ENCODE assay signal across 15 cellular contexts in the genomic region with DNA sequence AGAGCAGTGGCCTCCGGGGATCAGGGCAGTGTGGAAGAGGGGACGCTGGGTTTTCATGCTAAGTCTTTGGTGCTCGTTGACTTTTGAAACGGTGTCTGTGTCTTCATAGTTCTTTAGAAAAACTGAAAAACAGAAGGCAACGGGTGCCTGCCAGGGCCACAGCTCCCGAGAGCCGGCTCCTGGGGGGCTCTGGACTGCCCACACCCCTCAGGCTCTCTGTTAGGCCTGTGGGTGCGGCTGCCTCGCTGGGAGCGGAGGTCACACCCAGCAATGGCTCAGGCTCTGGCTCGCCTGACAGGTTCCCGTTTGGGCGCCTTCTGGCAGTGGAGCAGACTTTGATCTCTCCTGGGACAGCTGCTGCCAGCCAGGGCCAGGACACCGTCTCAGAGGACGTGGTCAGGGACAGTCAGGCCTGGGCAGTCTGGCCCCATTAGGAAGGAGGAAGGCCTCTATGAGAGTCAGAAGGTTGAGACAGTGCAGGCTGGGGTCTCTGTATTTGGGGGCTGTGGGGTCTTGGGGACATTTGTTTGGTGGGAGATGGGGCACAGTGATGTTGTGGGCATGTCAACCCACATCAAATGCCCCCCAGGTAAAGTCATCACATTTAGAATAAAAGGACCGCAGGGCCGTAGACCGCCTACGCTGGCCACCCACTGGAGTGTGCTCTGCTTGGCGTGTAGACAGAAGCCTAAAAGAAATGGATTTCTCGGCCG. TPM values are rescaled to one million over a fixed set of nuclear protein-coding genes. Genes with fewer than 3 reads are reported as not detected.
DNase-seq lines count a peak whose midpoint lies in the region; ATAC-seq and TF ChIP-seq lines count a peak whose summit lies in the region.
"Had no signal": no experiment of that assay in that cellular context is flagged by ENCODE, and none has a peak within 500 bp of the region (broad histone marks: within the 10 kb centered on the region; RNA-seq: fewer than 3 reads in every experiment).

No MANE protein-coding gene starts in this region.

- no peak overlapping the region for H2BK12ac ChIP-seq in neuronal stem cell (ENCODE audit: low read length)

- H2BK15ac ChIP-seq in neuronal stem cell (ENCODE audit: low read length): no peak overlapping the region

- H3K4me1 ChIP-seq in neuronal stem cell (ENCODE audit: control insufficient read depth in 2 of 2, insufficient read depth in 1 of 2, low read depth in 1 of 2, low read length in 2 of 2): peaks cover 11 to 31% of the 10 kb centered on the region in 2 donors

- no peak overlapping the region for H3K4me3 ChIP-seq in neuronal stem cell (ENCODE audit: low read length in 2 of 2)
- H3K4me3 ChIP-seq: left lung, tibial artery had no signal

- H3K9ac ChIP-seq in neuronal stem cell (ENCODE audit: low read depth, low read length, poor library complexity): no peak overlapping the region

- intact Hi-C loops in left ventricle myocardium superior (cut with micrococcal nuclease): no loop called here
- intact Hi-C loops in head of caudate nucleus (cut with DNase I): no loop called here

- H4K8ac ChIP-seq in neuronal stem cell (ENCODE audit: low read depth, low read length): no peak overlapping the region

- no peak overlapping the region for H2BK120ac ChIP-seq in neuronal stem cell (ENCODE audit: low read depth, low read length)

- no peak overlapping the region for H3K4me2 ChIP-seq in neuronal stem cell (ENCODE audit: insufficient read depth, low read length, poor library complexity, severe bottlenecking)

- H3K9me3 ChIP-seq in neuronal stem cell (replicated peaks in 1 of 2; ENCODE audit: control insufficient read depth in 2 of 2, insufficient read depth in 1 of 2, low read depth in 1 of 2, low read length in 2 of 2): no peaks in the 10 kb centered on the region
- H3K9me3 ChIP-seq: left lung, tibial artery had no signal

- peak overlapping the region; percentile 85 for H3K23ac ChIP-seq in neuronal stem cell (ENCODE audit: low read depth, low read length, poor library complexity)

- no CpG with 5 or more reads among the region's 22 CpGs for WGBS in neuronal stem cell (ENCODE audit: extremely low coverage in 2 of 2, insufficient read length in 2 of 2, insufficient replicate concordance in 1 of 2), 2 donors

- peaks cover 3% of the 10 kb centered on the region for H3K79me1 ChIP-seq in neuronal stem cell (ENCODE audit: low read depth, low read length)

- TF ChIP-seq CTCF in C4-2B (conservative IDR thresholded peaks at IDR 0.05) (no peak), VCaP (conservative IDR thresholded peaks at IDR 0.05) (no peak)

- H3K36me3 ChIP-seq in neuronal stem cell (replicated peaks in 1 of 2; ENCODE audit: control insufficient read depth in 2 of 2, insufficient read depth in 2 of 2, low read length in 2 of 2): no peaks in the 10 kb centered on the region
- H3K36me3 ChIP-seq: left lung, tibial artery had no signal

- H3K27me3 ChIP-seq in neuronal stem cell (ENCODE audit: control insufficient read depth in 3 of 3, insufficient read depth in 3 of 3, low read depth in 1 of 3, low read length in 3 of 3): peaks cover 0 to 5% (median 0%) of the 10 kb centered on the region in 3 experiments

- H3K27ac ChIP-seq in C4-2B (peak overlapping the region; percentile 25), VCaP (peak overlapping the region; percentile 67), neuronal stem cell (replicated peaks; ENCODE audit: low read length) (no peak overlapping the region)
- H3K27ac ChIP-seq: left lung, tibial artery had no signal

- no peak overlapping the region for H3K4ac ChIP-seq in neuronal stem cell (ENCODE audit: low read length)

- peak overlapping the region; percentile 80 for H2AK5ac ChIP-seq in neuronal stem cell (ENCODE audit: low read depth, low read length)

- peak overlapping the region; percentile 84 for H3K14ac ChIP-seq in neuronal stem cell (ENCODE audit: low read length)

- H2BK5ac ChIP-seq in neuronal stem cell (ENCODE audit: low read length): no peak overlapping the region

- H4K91ac ChIP-seq in neuronal stem cell (ENCODE audit: low read depth, low read length, poor library complexity): no peak overlapping the region

- DNase-seq in left ventricle myocardium superior (peak; percentile 42), neuronal stem cell (ENCODE audit: low spot score) (no peak), head of caudate nucleus (no peak), activated gamma-delta T cell (lab: John Stamatoyannopoulos, UW) (no peak), DMS79 treated with DMSO at 0.1 percent for 48 hours (lab: John Stamatoyannopoulos, UW) (no peak)
- DNase-seq in stimulated activated naive CD4-positive, alpha-beta T cell (lab: John Stamatoyannopoulos, UW): no peak
- DNase-seq: activated CD4-positive, CD25-positive, alpha-beta regulatory T cell treated with anti-CD3 and anti-CD28 coated beads, Interleukin-2, amount 50 U/mL, for 72 hours; central memory CD4-positive, alpha-beta T cell; MM.1S; NCI-H345; SIG-M5; tibial artery had no signal

- peak overlapping the region; percentile 5 for H2AFZ ChIP-seq in neuronal stem cell (ENCODE audit: low read length)

- peak; percentile 24 for ATAC-seq in left ventricle myocardium superior
- ATAC-seq: left lung had no signal

- no peak overlapping the region for H3K18ac ChIP-seq in neuronal stem cell (ENCODE audit: low read length)

RNA-seq across cellular contexts. Expression of a gene that starts 5.6 kb away (rescaled TPM):
- total RNA-seq in left ventricle myocardium superior: 1.7 TPM
- 1.5 TPM for polyA plus RNA-seq in neuronal stem cell (2013, experiment 1 of 2)
- polyA plus RNA-seq in neuronal stem cell (2013, experiment 2 of 2): 1.4 TPM
